ENCODE assay signal across 1 cellular context in the genomic region with DNA sequence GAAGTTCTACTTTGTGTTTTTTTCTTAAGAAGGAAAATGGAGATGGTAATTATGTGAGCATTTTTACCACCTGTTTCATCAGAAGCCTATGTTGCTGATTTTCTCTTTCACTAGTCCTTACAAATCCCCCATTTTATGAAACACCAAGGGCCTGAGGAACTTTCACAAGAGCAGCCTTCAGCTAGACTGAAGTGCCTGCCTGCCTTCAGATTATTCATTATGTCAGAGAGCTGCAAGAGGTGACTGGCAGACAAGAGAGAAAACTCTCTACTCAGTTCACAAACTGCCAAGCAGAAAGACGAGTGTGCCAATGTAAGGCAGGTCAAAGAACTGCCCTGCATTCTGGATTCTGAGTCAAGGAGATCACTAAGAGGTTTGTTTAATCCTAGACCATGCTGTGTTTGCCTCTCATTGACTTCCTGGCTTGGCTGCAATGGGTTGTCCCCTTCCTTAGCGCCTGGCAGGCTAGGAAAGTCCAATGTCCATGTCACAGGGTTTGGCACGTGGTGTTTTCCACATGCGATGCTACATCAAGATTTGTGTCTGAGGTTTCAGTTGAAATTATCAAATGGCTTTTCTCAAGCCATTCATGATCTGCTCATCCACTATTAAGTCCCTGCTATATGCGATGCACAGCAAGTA.
TF ChIP-seq lines count a peak whose summit lies in the region.

No MANE protein-coding gene starts in this region.

TF ChIP-seq in GM12878, 131 proteins besides CTCF, POLR2A, EP300 and RAD21:
- TF ChIP-seq SMAD1 (IDR thresholded peaks at IDR 0.05; ENCODE audit: low read depth, partially characterized antibody): no peak
- TF ChIP-seq, protein P1, sequence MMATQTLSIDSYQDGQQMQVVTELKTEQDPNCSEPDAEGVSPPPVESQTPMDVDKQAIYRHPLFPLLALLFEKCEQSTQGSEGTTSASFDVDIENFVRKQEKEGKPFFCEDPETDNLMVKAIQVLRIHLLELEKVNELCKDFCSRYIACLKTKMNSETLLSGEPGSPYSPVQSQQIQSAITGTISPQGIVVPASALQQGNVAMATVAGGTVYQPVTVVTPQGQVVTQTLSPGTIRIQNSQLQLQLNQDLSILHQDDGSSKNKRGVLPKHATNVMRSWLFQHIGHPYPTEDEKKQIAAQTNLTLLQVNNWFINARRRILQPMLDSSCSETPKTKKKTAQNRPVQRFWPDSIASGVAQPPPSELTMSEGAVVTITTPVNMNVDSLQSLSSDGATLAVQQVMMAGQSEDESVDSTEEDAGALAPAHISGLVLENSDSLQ (IDR thresholded peaks at IDR 0.05): no peak
- no peak for TF ChIP-seq ZSCAN29 (IDR thresholded peaks at IDR 0.05)
- peak; percentile 31; the same call in 1 of the 2 replicates for TF ChIP-seq POLR2AphosphoS5 (IDR thresholded peaks at IDR 0.05; ENCODE audit: low read length)
TF ChIP-seq in GM12878: peak in this region for 1.
